Comparison of ENCODE assay signal across 14 cellular contexts in genomic region chr15:94845391-94845718, GRCh38.
A peak's percentile ranks its signal among the peaks of the same experiment; 100 is the strongest.
DNase-seq lines count a peak whose midpoint lies in the region; ATAC-seq, FAIRE-seq and TF ChIP-seq lines count a peak whose summit lies in the region.
"Had no signal": no experiment of that assay in that cellular context is flagged by ENCODE, and none has a peak within 500 bp of the region (broad histone marks: within the 10 kb centered on the region; RNA-seq: fewer than 3 reads in every experiment).

No MANE protein-coding gene starts in this region.

- H3K27me3 ChIP-seq in fibroblast of lung (ENCODE audit: control insufficient read depth, insufficient read depth, low read length) (no peaks in the 10 kb centered on the region), WERI-Rb-1 (ENCODE audit: insufficient read depth, low read depth, severe bottlenecking) (peaks cover 54% of the 10 kb centered on the region)

- peaks cover 23% of the 10 kb centered on the region for H3K9me3 Mint-ChIP-seq in osteocyte (ENCODE audit: unreplicated experiment)
- H3K9me3 Mint-ChIP-seq: activated naive CD4-positive, alpha-beta T cell treated with anti-CD3 and anti-CD28 coated beads, Interleukin-2, amount 10 ng/mL, durations not matched to agents 7 days and 5 days had no signal

- TF ChIP-seq CTCF in A549 (IDR thresholded peaks at IDR 0.05): no peak
- TF ChIP-seq CTCF in fibroblast of lung (conservative IDR thresholded peaks at IDR 0.05 in 1 of 2, IDR thresholded peaks at IDR 0.05 in 1 of 2; ENCODE audit: low read depth in 1 of 2, low read length in 2 of 2): no peak
- no peak for TF ChIP-seq CTCF in osteocyte (IDR thresholded peaks at IDR 0.05)
- TF ChIP-seq CTCF in WERI-Rb-1 (IDR thresholded peaks at IDR 0.05; ENCODE audit: low read depth, low read length): no peak

- no peak overlapping the region for H3K27ac Mint-ChIP-seq in osteocyte (ENCODE audit: unreplicated experiment)
- H3K27ac Mint-ChIP-seq: activated naive CD4-positive, alpha-beta T cell treated with anti-CD3 and anti-CD28 coated beads, Interleukin-2, amount 10 ng/mL, durations not matched to agents 7 days and 5 days had no signal

- H3K79me2 ChIP-seq in fibroblast of lung (ENCODE audit: control insufficient read depth, insufficient read depth, low read length): no peaks in the 10 kb centered on the region

- H3K4me1 ChIP-seq in A549 (no peaks in the 10 kb centered on the region), fibroblast of lung (ENCODE audit: control insufficient read depth, extremely low read depth, insufficient read depth, low read length) (no peaks in the 10 kb centered on the region)

- H3K4me3 Mint-ChIP-seq in osteocyte (ENCODE audit: unreplicated experiment): peak overlapping the region; percentile 66
- H3K4me3 Mint-ChIP-seq: activated naive CD4-positive, alpha-beta T cell treated with anti-CD3 and anti-CD28 coated beads, Interleukin-2, amount 10 ng/mL, durations not matched to agents 7 days and 5 days had no signal

- intact Hi-C loops in sciatic nerve (cut with DNase I): no loop called here

- H2AFZ ChIP-seq in fibroblast of lung (ENCODE audit: low read length): peak overlapping the region; percentile 23

- H3K9ac ChIP-seq in fibroblast of lung (ENCODE audit: insufficient read depth, low read length): no peak overlapping the region

- H3K36me3 Mint-ChIP-seq in osteocyte (ENCODE audit: unreplicated experiment): no peaks in the 10 kb centered on the region
- H3K36me3 Mint-ChIP-seq: activated naive CD4-positive, alpha-beta T cell treated with anti-CD3 and anti-CD28 coated beads, Interleukin-2, amount 10 ng/mL, durations not matched to agents 7 days and 5 days had no signal

- H4K20me1 ChIP-seq in fibroblast of lung (ENCODE audit: control insufficient read depth, extremely low read depth, insufficient read depth, low read length): no peaks in the 10 kb centered on the region

- H3K4me2 ChIP-seq in A549 (peak overlapping the region; percentile 77), fibroblast of lung (ENCODE audit: extremely low read depth, insufficient read depth, low read length) (no peak overlapping the region)

- no peak overlapping the region for H3K27ac ChIP-seq in A549
- no peak overlapping the region for H3K27ac ChIP-seq in fibroblast of lung (ENCODE audit: insufficient read depth, low read length)
- no peak overlapping the region for H3K27ac ChIP-seq in WERI-Rb-1

- 52% methylated on average over 9 of the region's 9 CpGs for WGBS in A549 (ENCODE audit: missing lambda C conversion rate)

- CTCF ChIA-PET in A549 (lab: Yijun Ruan, JAX): no interaction called here

- no peaks in the 10 kb centered on the region; the same call in 2 of the 3 replicates for H3K9me3 ChIP-seq in A549
- no peaks in the 10 kb centered on the region for H3K9me3 ChIP-seq in fibroblast of lung (ENCODE audit: control insufficient read depth, insufficient read depth, low read depth, low read length)
- H3K9me3 ChIP-seq in WERI-Rb-1 (ENCODE audit: severe bottlenecking): no peaks in the 10 kb centered on the region

- H3K4me1 Mint-ChIP-seq in osteocyte (ENCODE audit: unreplicated experiment): peaks cover 6% of the 10 kb centered on the region

- ATAC-seq in A549 (no peak), sciatic nerve (no peak), HG03432 (IDR thresholded peaks at IDR 0.05; ENCODE audit: unreplicated experiment) (no peak)

- POLR2A ChIA-PET in A549 (lab: Yijun Ruan, JAX): no interaction called here

- no peak for TF ChIP-seq EP300 in A549 (IDR thresholded peaks at IDR 0.05)

- FAIRE-seq in A549 (lab: Jason Lieb, UNC): no peak
- no peak for FAIRE-seq in H54 (lab: Jason Lieb, UNC)

- no peak for TF ChIP-seq RAD21 in A549 (conservative IDR thresholded peaks at IDR 0.05 in 1 of 2, IDR thresholded peaks at IDR 0.05 in 1 of 2)

- no peaks in the 10 kb centered on the region for H3K36me3 ChIP-seq in fibroblast of lung (ENCODE audit: control insufficient read depth, insufficient read depth, low read length)
- no peaks in the 10 kb centered on the region for H3K36me3 ChIP-seq in WERI-Rb-1

- H3K4me3 ChIP-seq in A549: no peak overlapping the region; the same call in 2 of the 3 replicates
- peak overlapping the region in 2 of 4 experiments; percentile 20 to 31 for H3K4me3 ChIP-seq in fibroblast of lung (replicated peaks in 1 of 4; ENCODE audit: control extremely low read depth in 1 of 4, insufficient read depth in 1 of 4, low read depth in 3 of 4, low read length in 4 of 4)
- H3K4me3 ChIP-seq in WERI-Rb-1 (ENCODE audit: low read depth, low read length): no peak overlapping the region
- H3K4me3 ChIP-seq: mucosa of descending colon had no signal

- peaks cover 22% of the 10 kb centered on the region for H3K27me3 Mint-ChIP-seq in osteocyte (ENCODE audit: unreplicated experiment)

- TF ChIP-seq POLR2A in A549 (IDR thresholded peaks at IDR 0.05; ENCODE audit: low read length): no peak
- no peak for TF ChIP-seq POLR2A in H54 (IDR thresholded peaks at IDR 0.05; ENCODE audit: low read depth, low read length)

- DNase-seq in A549 (ENCODE audit: low read depth in 1 of 2, low spot score in 1 of 2) (no peak), OCI-M2 (lab: John Stamatoyannopoulos, UW; ENCODE audit: unreplicated experiment) (peak; percentile 34), fibroblast of lung (ENCODE audit: low read depth in 2 of 2) (no peak), osteocyte (ENCODE audit: extremely low spot score, unreplicated experiment) (no peak), WERI-Rb-1 (no peak), H54 (ENCODE audit: insufficient read length, low spot score) (no peak), sciatic nerve (ENCODE audit: low spot score) (no peak)
- DNase-seq: activated CD4-positive, alpha-beta T cell treated with anti-CD3 and anti-CD28 coated beads for 48 hours; activated naive CD4-positive, alpha-beta T cell treated with anti-CD3 and anti-CD28 coated beads, Interleukin-2, amount 10 ng/mL, durations not matched to agents 7 days and 5 days; NCI-H2171; SIG-M5; stimulated activated CD4-positive, alpha-beta T cell treated with anti-CD3 and anti-CD28 coated beads, Interleukin-2, amount 100 ng/mL, for 48 hours had no signal

TF ChIP-seq in A549, 52 proteins besides CTCF, POLR2A, EP300 and RAD21:
- TF ChIP-seq SREBF2 (IDR thresholded peaks at IDR 0.05) (no peak), KDM5A (IDR thresholded peaks at IDR 0.05) (no peak), MAZ (IDR thresholded peaks at IDR 0.05; ENCODE audit: borderline replicate concordance, low read depth, low read length) (no peak)
